Comparison of ENCODE assay signal across 8 cellular contexts in genomic region chr15:45573961-45574629, GRCh38. TPM values are rescaled to one million over a fixed set of nuclear protein-coding genes. Genes with fewer than 3 reads are reported as not detected.
DNase-seq lines count a peak whose midpoint lies in the region; ATAC-seq, FAIRE-seq and TF ChIP-seq lines count a peak whose summit lies in the region.
"Had no signal": no experiment of that assay in that cellular context is flagged by ENCODE, and none has a peak within 500 bp of the region (broad histone marks: within the 10 kb centered on the region; RNA-seq: fewer than 3 reads in every experiment).

No MANE protein-coding gene starts in this region.

- H3K4me1 ChIP-seq in ES-I3 (ENCODE audit: insufficient read depth, low read length) (no peaks in the 10 kb centered on the region), Karpas-422 (ENCODE audit: low read length) (peaks cover 5% of the 10 kb centered on the region), GM12878 (ENCODE audit: control insufficient read depth, insufficient read depth, low read length) (no peaks in the 10 kb centered on the region), mucosa of descending colon (ENCODE audit: low read depth) (no peaks in the 10 kb centered on the region), gastrocnemius medialis (peaks cover 0 to 4% of the 10 kb centered on the region in 2 donors)

- TF ChIP-seq EP300 in GM12878 (IDR thresholded peaks at IDR 0.05; ENCODE audit: borderline replicate concordance in 1 of 2, control insufficient read depth in 1 of 2, low read depth in 2 of 2, low read length in 2 of 2) = no peak

- TF ChIP-seq CTCF in GM12878 (IDR thresholded peaks at IDR 0.05 in 2 of 3, conservative IDR thresholded peaks at IDR 0.05 in 1 of 3; ENCODE audit: control insufficient read depth in 2 of 3, extremely low read depth in 1 of 3, insufficient read depth in 1 of 3, low read depth in 3 of 3, low read length in 3 of 3) (peak in 2 of 3 experiments; percentile 22 to 26; a peak in 2 of 6 replicates), mucosa of descending colon (IDR thresholded peaks at IDR 0.05) (no peak), gastrocnemius medialis (IDR thresholded peaks at IDR 0.05 in 4 of 5, conservative IDR thresholded peaks at IDR 0.05 in 1 of 5) (no peak)

- RAD21 ChIA-PET in GM12878 (lab: Charles Lee; ENCODE audit: unreplicated experiment) = interaction anchor here (0.8 to 1.0 kb wide), 3 partner anchors 12 to 114 kb away, joined by 3 to 5 read pairs (median 4); no protein-coding TSS in a partner anchor

- H3K9ac ChIP-seq in ES-I3 (ENCODE audit: low read depth, low read length) (peak overlapping the region; percentile 0; the same call in 1 of the 2 replicates), Karpas-422 (ENCODE audit: low read length) (no peak overlapping the region), GM12878 (ENCODE audit: control insufficient read depth, insufficient read depth, low read length) (no peak overlapping the region)

- H4K20me1 ChIP-seq in Karpas-422 (ENCODE audit: insufficient read depth, low read depth, low read length) = no peaks in the 10 kb centered on the region
- H4K20me1 ChIP-seq in GM12878 (ENCODE audit: control insufficient read depth, insufficient read depth) = no peaks in the 10 kb centered on the region

- CTCF ChIA-PET in GM12878 (lab: Yijun Ruan, JAX) = interaction anchor here (0.8 to 1.2 kb wide), 3 partner anchors 13 to 115 kb away, joined by 3 to 8 read pairs (median 4); no protein-coding TSS in a partner anchor

- FAIRE-seq in GM12878 (lab: Jason Lieb, UNC) = no peak

- in situ Hi-C loops in GM12878 (cut with MboI) (no loop called here), gastrocnemius medialis (cut with MboI; ENCODE audit: low sequenced_read_pairs in 4 of 4) (no loop called here)

- no peaks in the 10 kb centered on the region for H3K79me2 ChIP-seq in Karpas-422 (ENCODE audit: low read length)
- no peaks in the 10 kb centered on the region for H3K79me2 ChIP-seq in GM12878 (ENCODE audit: control insufficient read depth, insufficient read depth, low read length)

- 25% methylated on average over 7 of the region's 7 CpGs for WGBS in GM12878 (ENCODE audit: insufficient coverage, insufficient replicate concordance, low lambda C conversion rate, missing lambda C conversion rate)

- no peak overlapping the region for H2AFZ ChIP-seq in Karpas-422 (ENCODE audit: low read length)
- H2AFZ ChIP-seq in GM12878 (ENCODE audit: control insufficient read depth, low read depth, low read length) = no peak overlapping the region

- H3K27ac ChIP-seq in Karpas-422 (ENCODE audit: low read length) (no peak overlapping the region), GM12878 (ENCODE audit: control insufficient read depth, insufficient read depth) (no peak overlapping the region), gastrocnemius medialis (no peak overlapping the region)

- H3K9me2 ChIP-seq in Karpas-422 (replicated peaks; ENCODE audit: insufficient read depth, low read length) = no peaks in the 10 kb centered on the region

- TF ChIP-seq POLR2A in GM12878 (IDR thresholded peaks at IDR 0.05; ENCODE audit: low read depth, low read length) = no peak
- TF ChIP-seq POLR2A in gastrocnemius medialis (IDR thresholded peaks at IDR 0.05) = no peak

- DNase-seq in Karpas-422 (peak; percentile 77), GM12878 (ENCODE audit: low read depth, low spot score) (no peak), mucosa of descending colon (peak in 2 of 3 donors; percentile 35 to 39), gastrocnemius medialis (no peak), COLO668 (lab: John Stamatoyannopoulos, UW; ENCODE audit: unreplicated experiment) (no peak), SKM-1 (lab: John Stamatoyannopoulos, UW; ENCODE audit: unreplicated experiment) (no peak)
- DNase-seq: GOT3 had no signal

- ATAC-seq in GM12878 (peak; percentile 69), mucosa of descending colon (peak; percentile 44), gastrocnemius medialis (no peak)

- H3K4me2 ChIP-seq in Karpas-422 (ENCODE audit: low read depth, low read length, poor library complexity, severe bottlenecking) = no peak overlapping the region
- H3K4me2 ChIP-seq in GM12878 (ENCODE audit: control insufficient read depth, insufficient read depth) = no peak overlapping the region

- no peak for TF ChIP-seq RAD21 in GM12878 (IDR thresholded peaks at IDR 0.05; ENCODE audit: insufficient read depth, low read depth, low read length)

- no peaks in the 10 kb centered on the region for H3K9me3 ChIP-seq in ES-I3 (ENCODE audit: control insufficient read depth, insufficient read depth, low read length)
- H3K9me3 ChIP-seq in Karpas-422 (ENCODE audit: low read length) = no peaks in the 10 kb centered on the region
- H3K9me3 ChIP-seq in GM12878 (replicated peaks; ENCODE audit: control insufficient read depth, insufficient read depth, low read length) = no peaks in the 10 kb centered on the region; the same call in 2 of the 3 replicates
- H3K9me3 ChIP-seq in mucosa of descending colon = no peaks in the 10 kb centered on the region
- no peaks in the 10 kb centered on the region for H3K9me3 ChIP-seq in gastrocnemius medialis

- no TSS peak for BruUV-seq in GM12878 (replicated peaks; lab: Mats Ljungman, UMichigan)

- SMC1A ChIA-PET in GM12878 (lab: Charles Lee; ENCODE audit: uncharacterized antibody, unreplicated experiment) = interaction anchor here (1.0 to 1.3 kb wide), 2 partner anchors 40 to 52 kb away, joined by 3 read pairs; no protein-coding TSS in a partner anchor

- H3K4me3 ChIP-seq in Karpas-422 (ENCODE audit: low read length) (no peak overlapping the region), GM12878 (no peak overlapping the region), mucosa of descending colon (no peak overlapping the region), gastrocnemius medialis (no peak overlapping the region)

- H3K36me3 ChIP-seq in ES-I3 (ENCODE audit: insufficient read depth, low read length) (no peaks in the 10 kb centered on the region), Karpas-422 (ENCODE audit: insufficient read depth, low read length) (no peaks in the 10 kb centered on the region), GM12878 (ENCODE audit: control insufficient read depth in 2 of 2, insufficient read depth in 2 of 2, low read length in 1 of 2) (no peaks in the 10 kb centered on the region), mucosa of descending colon (ENCODE audit: low read depth) (no peaks in the 10 kb centered on the region), gastrocnemius medialis (no peaks in the 10 kb centered on the region)

- POLR2A ChIA-PET in GM12878 (lab: Charles Lee) = no interaction called here

- H3K27me3 ChIP-seq in Karpas-422 (ENCODE audit: low read length) (no peaks in the 10 kb centered on the region), GM12878 (replicated peaks in 1 of 2; ENCODE audit: control insufficient read depth in 2 of 2, insufficient read depth in 2 of 2, low read length in 1 of 2) (no peaks in the 10 kb centered on the region), gastrocnemius medialis (no peaks in the 10 kb centered on the region)

- intact Hi-C loops in GM12878 (cut with micrococcal nuclease; ENCODE audit: unreplicated experiment) (no loop called here), mucosa of descending colon (cut with DNase I, micrococcal nuclease) (no loop called here), gastrocnemius medialis (cut with DNase I; ENCODE audit: low total_unique reads) (no loop called here)

RNA-seq across cellular contexts. Expression of gene BLOC1S6, which starts 13.1 kb away (rescaled TPM):
- 62.7 and 77.1 TPM in 2 replicates for total RNA-seq in Karpas-422 (2014; rRNA removed; shearing (Covaris generic); ENCODE audit: low replicate concordance)
- 52.2 and 54.0 TPM in 2 replicates for total RNA-seq in GM12878 (2013; cell fraction: nucleolus; rRNA removed)
- total RNA-seq in GM12878 (2014; rRNA removed) (34.1 and 44.4 TPM in 2 replicates), GM12878 (2014; rRNA removed; fragmentation: Illumina TruSeq; extraction: Trizol) (47.1 and 48.8 TPM in 2 replicates), GM12878 (2021) (25.6 and 34.5 TPM in 2 replicates), mucosa of descending colon (10 to 100 TPM; 21.3 to 39.6 (median 30.0) TPM), gastrocnemius medialis (10 to 100 TPM; 32.9 to 38.2 (median 36.6) TPM)
- 27.7 TPM for polyA plus RNA-seq in GM12878 (2011; ENCODE audit: low read depth)
- polyA plus RNA-seq in GM12878 (2011; rRNA removed) (25.4 and 39.1 TPM in 2 replicates), GM12878 (2014; fragmentation: Illumina TruSeq; extraction: Trizol) (38.8 and 49.8 TPM in 2 replicates), GM12878 (2014; fragmentation: Nextera tagmentation; extraction: Ambion mirVana) (10 to 100 TPM; 13.5 to 16.9 TPM), GM12878 (2014; rRNA removed) (20.5 and 29.8 TPM in 2 replicates), GM12878 (2016; fragmentation: Nextera tagmentation; extraction: Ambion mirVana) (10 to 100 TPM; 31.3 to 36.2 TPM)
- 12.2 and 13.9 TPM in 2 replicates for polyA plus RNA-seq in GM12878 (2011; cell fraction: cytosol; rRNA removed)
- 5.6 and 9.9 TPM in 2 replicates for polyA plus RNA-seq in GM12878 (2011; cell fraction: nucleus; rRNA removed)
- polyA plus RNA-seq in GM12878 (2012) = 33.5 and 40.5 TPM in 2 replicates
- 9.4 and 11.5 TPM in 2 replicates for polyA minus RNA-seq in GM12878 (2011; rRNA and poly(A)+ RNA removed)
- 8.4 and 17.8 TPM in 2 replicates for polyA minus RNA-seq in GM12878 (2011; cell fraction: cytosol; rRNA and poly(A)+ RNA removed)
- 4.2 and 10.4 TPM in 2 replicates for polyA minus RNA-seq in GM12878 (2011; cell fraction: nucleus; rRNA and poly(A)+ RNA removed)

RNA-seq across cellular contexts. Expression of gene SLC30A4, which starts 51.5 kb away (rescaled TPM):
- not detected in 2 replicates for total RNA-seq in Karpas-422 (2014; rRNA removed; shearing (Covaris generic); ENCODE audit: low replicate concordance)
- 0.88 and 1.1 TPM in 2 replicates for total RNA-seq in GM12878 (2013; cell fraction: nucleolus; rRNA removed)
- 0.17 and 0.22 TPM in 2 replicates for total RNA-seq in GM12878 (2014; rRNA removed)
- 0.28 and 0.31 TPM in 2 replicates for total RNA-seq in GM12878 (2014; rRNA removed; fragmentation: Illumina TruSeq; extraction: Trizol)
- total RNA-seq in GM12878 (2021) = 0.26 and 0.29 TPM in 2 replicates
- 0.24 TPM for polyA plus RNA-seq in GM12878 (2011; ENCODE audit: low read depth)
- 0.06 and 0.07 TPM in 2 replicates for polyA plus RNA-seq in GM12878 (2011; rRNA removed)
- polyA plus RNA-seq in GM12878 (2011; cell fraction: cytosol; rRNA removed) = 0.01 and 0.03 TPM in 2 replicates
- 0.03 and 0.04 TPM in 2 replicates for polyA plus RNA-seq in GM12878 (2011; cell fraction: nucleus; rRNA removed)
- polyA plus RNA-seq in GM12878 (2012) = 0.27 and 0.45 TPM in 2 replicates
- polyA plus RNA-seq in GM12878 (2014; fragmentation: Illumina TruSeq; extraction: Trizol) = 0.18 and 0.41 TPM in 2 replicates
- polyA plus RNA-seq in GM12878 (2014; fragmentation: Nextera tagmentation; extraction: Ambion mirVana) = under 1 TPM; 0.16 to 0.29 TPM
- 0.06 and 0.23 TPM in 2 replicates for polyA plus RNA-seq in GM12878 (2014; rRNA removed)
- under 1 TPM; 0.05 to 0.23 TPM for polyA plus RNA-seq in GM12878 (2016; fragmentation: Nextera tagmentation; extraction: Ambion mirVana)
- polyA minus RNA-seq in GM12878 (2011; rRNA and poly(A)+ RNA removed) = 0.05 and 0.07 TPM in 2 replicates
- polyA minus RNA-seq in GM12878 (2011; cell fraction: cytosol; rRNA and poly(A)+ RNA removed) = 0.40 TPM in 1 of 2 replicates, not detected in the other
- polyA minus RNA-seq in GM12878 (2011; cell fraction: nucleus; rRNA and poly(A)+ RNA removed) = 0.10 and 0.12 TPM in 2 replicates
- 10 to 100 TPM; 10.4 to 17.2 (median 16.6) TPM for total RNA-seq in mucosa of descending colon
- total RNA-seq in gastrocnemius medialis = 1 to 10 TPM; 1.4 to 2.3 (median 1.7) TPM

Comparison
In these comparisons a context has a peak if more than half of its experiments do, and no peak if none do; other contexts are left out.
1. DNase-seq: peak in Karpas-422 (single experiment) and mucosa of descending colon (2 of 3); none in GM12878 (single experiment), gastrocnemius medialis (0 of 2), COLO668 (single experiment) and SKM-1 (single experiment).
2. ATAC-seq: peak in GM12878 (single experiment) and mucosa of descending colon (single experiment); none in gastrocnemius medialis (0 of 2).
3. CTCF ChIP-seq: peak in GM12878 (2 of 3); none in mucosa of descending colon (single experiment) and gastrocnemius medialis (0 of 5).